In genomic region chr16:72264776-72265175, GRCh38 we compare ENCODE assay signal across 29 cellular contexts.
"Had no signal": no experiment of that assay in that cellular context is flagged by ENCODE, and none has a peak within 500 bp of the region (broad histone marks: within the 10 kb centered on the region; RNA-seq: fewer than 3 reads in every experiment).

No MANE protein-coding gene starts in this region.

- H3K4me3 Mint-ChIP-seq: dendritic cell treated with granulocyte-macrophage colony-stimulating factor and Interleukin-4, amounts not matched to agents 40 ng/mL and 50 ng/mL, for 4 days; endodermal cell; immature natural killer cell; mesothelial cell of epicardium; naive thymus-derived CD4-positive, alpha-beta T cell; nephron; stimulated activated naive B cell treated with anti-CD40 and anti-IgM and Interleukin-4, amounts not matched to agents 10 μg/mL and 1 μg/mL and 100 μg/mL, for 72 hours; stimulated activated naive CD8-positive, alpha-beta T cell treated with anti-CD3 and anti-CD28 coated beads, Interleukin-15, Interleukin-2, amounts not matched to agents 100 ng/mL and 50 ng/mL, for 24 hours had no signal

- H3K27me3 Mint-ChIP-seq: dendritic cell treated with granulocyte-macrophage colony-stimulating factor and Interleukin-4, amounts not matched to agents 40 ng/mL and 50 ng/mL, for 4 days; stimulated activated naive B cell treated with anti-CD40 and anti-IgM and Interleukin-4, amounts not matched to agents 10 μg/mL and 1 μg/mL and 100 μg/mL, for 72 hours; stimulated activated naive CD8-positive, alpha-beta T cell treated with anti-CD3 and anti-CD28 coated beads, Interleukin-15, Interleukin-2, amounts not matched to agents 100 ng/mL and 50 ng/mL, for 24 hours had no signal

- DNase-seq: colonic mucosa; effector CD8-positive, alpha-beta T cell; endodermal cell; foreskin keratinocyte; glutamatergic neuron; heart right ventricle; hypothalamus; immature natural killer cell; islet precursor cell; mesenchymal stem cell; naive thymus-derived CD4-positive, alpha-beta T cell; nucleus accumbens; right cardiac atrium; sigmoid colon; spleen; stimulated activated CD4-positive, alpha-beta T cell treated with anti-CD3 and anti-CD28 coated beads, Interleukin-4, amount 100 ng/mL, for 4 hours; stimulated activated naive B cell treated with anti-CD40 and anti-IgM and Interleukin-4, amounts not matched to agents 10 μg/mL and 1 μg/mL and 100 μg/mL, for 72 hours; upper lobe of right lung; uterus had no signal

- H3K4me3 ChIP-seq: colonic mucosa, esophagus muscularis mucosa, gastroesophageal sphincter, heart right ventricle, prostate gland, sigmoid colon, spleen, thoracic aorta, tibial nerve, upper lobe of right lung, uterus had no signal

- H3K4me1 Mint-ChIP-seq: immature natural killer cell; naive thymus-derived CD4-positive, alpha-beta T cell; nephron; stimulated activated naive B cell treated with anti-CD40 and anti-IgM and Interleukin-4, amounts not matched to agents 10 μg/mL and 1 μg/mL and 100 μg/mL, for 72 hours had no signal

- H3K9me3 ChIP-seq: colonic mucosa, esophagus muscularis mucosa, gastroesophageal sphincter, heart right ventricle, prostate gland, sigmoid colon, spleen, thoracic aorta, tibial nerve, upper lobe of right lung, uterus had no signal

- ATAC-seq: foreskin keratinocyte; gastroesophageal sphincter; heart right ventricle; left lobe of liver; naive thymus-derived CD4-positive, alpha-beta T cell; right cardiac atrium; stimulated activated naive B cell treated with anti-CD40 and anti-IgM and Interleukin-4, amounts not matched to agents 10 μg/mL and 1 μg/mL and 100 μg/mL, for 72 hours; upper lobe of right lung had no signal

- H3K9me3 Mint-ChIP-seq: immature natural killer cell; stimulated activated naive CD8-positive, alpha-beta T cell treated with anti-CD3 and anti-CD28 coated beads, Interleukin-15, Interleukin-2, amounts not matched to agents 100 ng/mL and 50 ng/mL, for 24 hours had no signal

- H3K4me1 ChIP-seq: colonic mucosa, esophagus muscularis mucosa, foreskin keratinocyte, gastroesophageal sphincter, heart right ventricle, prostate gland, spleen, tibial nerve, upper lobe of right lung, uterus had no signal

- H3K36me3 ChIP-seq: colonic mucosa, esophagus muscularis mucosa, gastroesophageal sphincter, heart right ventricle, prostate gland, sigmoid colon, spleen, thoracic aorta, tibial nerve, upper lobe of right lung, uterus had no signal
